1 cellular context compared by ENCODE assay signal in the genomic region with DNA sequence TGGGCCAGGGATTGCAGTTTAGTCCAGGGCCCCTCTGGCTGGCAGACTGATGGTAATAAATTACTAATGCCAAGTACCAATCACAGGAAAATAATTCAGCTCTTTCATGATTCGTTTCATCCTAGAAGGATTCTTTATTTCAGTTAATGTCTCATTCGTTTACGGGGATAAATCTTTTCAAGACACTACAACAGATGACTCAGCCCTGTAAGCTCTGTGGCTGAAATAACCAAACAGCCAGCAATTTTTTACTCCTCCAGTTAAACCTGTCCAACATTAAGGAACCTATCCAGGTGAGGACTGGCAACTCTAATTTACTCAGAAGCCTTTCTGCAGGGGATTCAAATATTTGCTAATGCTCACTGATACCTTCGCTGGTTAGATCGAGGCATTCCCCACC.
TF ChIP-seq lines count a peak whose summit lies in the region.

No MANE protein-coding gene starts in this region.

TF ChIP-seq in GM23338, 12 proteins besides CTCF, POLR2A, EP300 and RAD21 (continued from another document):
- TF ChIP-seq ZNF462 (CRISPR knock-in tag; IDR thresholded peaks at IDR 0.05) (no peak), POLR2AphosphoS5 (IDR thresholded peaks at IDR 0.05; ENCODE audit: low read depth) (no peak), STAT1 (IDR thresholded peaks at IDR 0.05; ENCODE audit: unreplicated experiment) (no peak), ZNF114 (CRISPR knock-in tag; IDR thresholded peaks at IDR 0.05) (no peak), REST (IDR thresholded peaks at IDR 0.05; ENCODE audit: unreplicated experiment) (no peak), JUNB (IDR thresholded peaks at IDR 0.05; ENCODE audit: unreplicated experiment) (no peak), NANOG (IDR thresholded peaks at IDR 0.05; ENCODE audit: borderline replicate concordance) (no peak)
TF ChIP-seq in GM23338: peak in this region for 0.
